10 cellular contexts compared by ENCODE assay signal in the genomic region with DNA sequence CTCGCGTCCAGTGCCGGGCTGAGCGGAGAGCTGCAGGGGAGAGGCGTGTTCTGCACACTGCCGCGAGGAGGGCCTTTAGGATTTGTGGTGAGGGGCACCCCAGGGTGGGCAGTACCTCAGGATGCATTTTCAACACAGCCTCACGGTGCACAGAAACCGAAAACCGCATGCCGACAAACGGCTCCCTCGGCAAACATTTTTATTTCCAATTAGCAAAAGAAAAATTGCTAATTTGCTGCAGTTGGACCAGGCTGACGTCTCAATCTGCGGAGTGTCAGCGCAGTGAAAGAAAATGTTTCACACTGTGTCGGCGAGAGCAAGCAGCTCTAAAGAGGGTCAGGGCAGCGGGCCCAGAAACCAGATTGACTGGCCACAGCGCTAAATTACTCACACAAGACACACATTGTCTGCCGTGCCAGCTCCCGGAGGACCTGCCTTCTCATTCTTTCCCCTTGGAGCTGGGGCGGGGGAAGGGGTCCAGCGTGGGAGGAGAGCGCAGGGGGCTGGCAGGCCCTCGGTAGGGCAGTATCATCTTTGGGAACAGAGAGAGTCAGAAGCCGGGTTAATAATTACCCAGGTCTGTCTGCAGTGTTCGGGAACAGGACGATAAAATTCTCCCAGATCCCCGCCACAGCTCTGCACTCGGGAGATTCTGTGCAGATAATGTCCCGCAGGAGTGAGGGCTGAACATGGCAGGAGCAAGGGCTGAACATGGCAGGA.
DNase-seq lines count a peak whose midpoint lies in the region; ATAC-seq and TF ChIP-seq lines count a peak whose summit lies in the region.
"Had no signal": no experiment of that assay in that cellular context is flagged by ENCODE, and none has a peak within 500 bp of the region (broad histone marks: within the 10 kb centered on the region; RNA-seq: fewer than 3 reads in every experiment).

No MANE protein-coding gene starts in this region.

- peaks cover 44% of the 10 kb centered on the region for H3K4me1 ChIP-seq in left ventricle myocardium inferior

- no peaks in the 10 kb centered on the region for H3K4me1 Mint-ChIP-seq in activated CD8-positive, alpha-beta T cell treated with anti-CD3 and anti-CD28 coated beads, Interleukin-2, amount 10 ng/mL, durations not matched to agents 7 days and 5 days (ENCODE audit: low read depth)

- POLR2A ChIA-PET in activated CD8-positive, alpha-beta T cell treated with anti-CD3 and anti-CD28 coated beads, Interleukin-2, amount 10 ng/mL, durations not matched to agents 7 days and 5 days (lab: Charles Lee) = no interaction called here

- H3K9me3 Mint-ChIP-seq in activated CD8-positive, alpha-beta T cell treated with anti-CD3 and anti-CD28 coated beads, Interleukin-2, amount 10 ng/mL, durations not matched to agents 7 days and 5 days (ENCODE audit: insufficient read depth) = no peaks in the 10 kb centered on the region

- peak overlapping the region; percentile 58 for H3K27ac ChIP-seq in left ventricle myocardium inferior (replicated peaks)

- no peaks in the 10 kb centered on the region for H3K36me3 Mint-ChIP-seq in activated CD8-positive, alpha-beta T cell treated with anti-CD3 and anti-CD28 coated beads, Interleukin-2, amount 10 ng/mL, durations not matched to agents 7 days and 5 days (ENCODE audit: low read depth)

- peaks cover 20% of the 10 kb centered on the region for H3K27me3 ChIP-seq in left ventricle myocardium inferior (ENCODE audit: low read depth)

- intact Hi-C loops in left ventricle myocardium inferior (cut with micrococcal nuclease) = no loop called here
- intact Hi-C loops in posterior cingulate gyrus (cut with DNase I) = loop anchor here (5.0 kb wide), 1 partner anchor 47 kb away; no protein-coding TSS in a partner anchor
- intact Hi-C loops in posterior vena cava (cut with DNase I) = loop anchor here in 1 of 2 donors (10.0 kb wide), 1 partner anchor 154 kb away; the partner anchor contains the start of gene PRDM16

- H3K4me3 Mint-ChIP-seq in activated CD8-positive, alpha-beta T cell treated with anti-CD3 and anti-CD28 coated beads, Interleukin-2, amount 10 ng/mL, durations not matched to agents 7 days and 5 days = no peak overlapping the region

- CTCF ChIA-PET in activated CD8-positive, alpha-beta T cell treated with anti-CD3 and anti-CD28 coated beads, Interleukin-2, amount 10 ng/mL, durations not matched to agents 7 days and 5 days (lab: Charles Lee) = no interaction called here

- H3K4me3 ChIP-seq in left ventricle myocardium inferior = peak overlapping the region; percentile 40

- H3K27me3 Mint-ChIP-seq in activated CD8-positive, alpha-beta T cell treated with anti-CD3 and anti-CD28 coated beads, Interleukin-2, amount 10 ng/mL, durations not matched to agents 7 days and 5 days (ENCODE audit: low read depth) = no peaks in the 10 kb centered on the region

- DNase-seq in Caki2 (ENCODE audit: low read depth) = peak; percentile 66
- peak; percentile 97 for DNase-seq in astrocyte of the hippocampus (ENCODE audit: low read depth, low spot score)
- DNase-seq in left ventricle myocardium inferior = peak; percentile 83
- peak; percentile 83 to 98 (median 88) for DNase-seq in posterior cingulate gyrus
- DNase-seq in activated CD8-positive, alpha-beta T cell treated with anti-CD3 and anti-CD28 coated beads, Interleukin-2, amount 10 ng/mL, durations not matched to agents 7 days and 5 days = no peak
- DNase-seq in posterior vena cava (ENCODE audit: low spot score) = no peak
- DNase-seq: GDM1, SHP77 had no signal

- ATAC-seq in activated CD8-positive, alpha-beta T cell treated with anti-CD3 and anti-CD28 coated beads, Interleukin-2, amount 10 ng/mL, durations not matched to agents 7 days and 5 days = no peak
- ATAC-seq in GM21367 (IDR thresholded peaks at IDR 0.05; ENCODE audit: unreplicated experiment) (no peak), HG03095 (IDR thresholded peaks at IDR 0.05; ENCODE audit: unreplicated experiment) (no peak)

- in situ Hi-C loops in Caki2 (cut with HindIII; ENCODE audit: low pct_unique_long_range_greater_than_20kb, low sequenced_read_pairs) = no loop called here

- no peaks in the 10 kb centered on the region for H3K9me3 ChIP-seq in left ventricle myocardium inferior (replicated peaks)

- TF ChIP-seq CTCF in left ventricle myocardium inferior (IDR thresholded peaks at IDR 0.05; ENCODE audit: borderline replicate concordance) = no peak

- H3K27ac Mint-ChIP-seq in activated CD8-positive, alpha-beta T cell treated with anti-CD3 and anti-CD28 coated beads, Interleukin-2, amount 10 ng/mL, durations not matched to agents 7 days and 5 days = no peak overlapping the region

- H3K36me3 ChIP-seq in left ventricle myocardium inferior = no peaks in the 10 kb centered on the region

Comparison
In these comparisons a context has a peak if more than half of its experiments do, and no peak if none do; other contexts are left out.
1. DNase-seq: peak in Caki2 (single experiment), astrocyte of the hippocampus (single experiment), left ventricle myocardium inferior (single experiment) and posterior cingulate gyrus (10 of 10); none in activated CD8-positive, alpha-beta T cell treated with anti-CD3 and anti-CD28 coated beads, Interleukin-2, amount 10 ng/mL, durations not matched to agents 7 days and 5 days (single experiment) and posterior vena cava (single experiment).